ENCODE assay signal across 19 cellular contexts in genomic region chr1:12358499-12358898, GRCh38.
"Had no signal": no experiment of that assay in that cellular context is flagged by ENCODE, and none has a peak within 500 bp of the region (broad histone marks: within the 10 kb centered on the region; RNA-seq: fewer than 3 reads in every experiment).

No MANE protein-coding gene starts in this region.

- ATAC-seq: heart left ventricle; left colon; mucosa of descending colon; naive thymus-derived CD8-positive, alpha-beta T cell; right cardiac atrium; stimulated activated naive CD8-positive, alpha-beta T cell treated with anti-CD3 and anti-CD28 coated beads, Interleukin-15, Interleukin-2, amounts not matched to agents 100 U/mL and 50 U/mL, for 24 hours had no signal

- H3K36me3 ChIP-seq: ovary had no signal

- H3K9me3 Mint-ChIP-seq: naive thymus-derived CD8-positive, alpha-beta T cell; neural crest cell had no signal

- H3K4me3 Mint-ChIP-seq: naive thymus-derived CD8-positive, alpha-beta T cell; neural crest cell had no signal

- H3K9me3 ChIP-seq: heart left ventricle, mucosa of descending colon, ovary, suprapubic skin, transverse colon had no signal

- H3K27ac ChIP-seq: heart left ventricle, ovary, suprapubic skin, transverse colon had no signal

- DNase-seq: cerebellar nuclear complex; dermis blood vessel endothelial cell; effector CD4-positive, alpha-beta T cell; heart left ventricle; hippocampal formation; left colon; mammary epithelial cell; mucosa of descending colon; naive thymus-derived CD8-positive, alpha-beta T cell; nucleus accumbens; ovary; right cardiac atrium; stimulated activated CD4-positive, alpha-beta T cell treated with anti-CD3 and anti-CD28 coated beads, Interleukin-2, amount 100 ng/mL, for 48 hours; stimulated activated naive CD8-positive, alpha-beta T cell treated with anti-CD3 and anti-CD28 coated beads, Interleukin-15, Interleukin-2, amounts not matched to agents 100 U/mL and 50 U/mL, for 24 hours; transverse colon had no signal

- H3K4me3 ChIP-seq: heart left ventricle, mucosa of descending colon, ovary, smooth muscle cell, suprapubic skin, transverse colon had no signal

- H3K27me3 Mint-ChIP-seq: naive thymus-derived CD8-positive, alpha-beta T cell; progenitor cell of endocrine pancreas had no signal

- H3K27me3 ChIP-seq: heart left ventricle, ovary, suprapubic skin, transverse colon had no signal

- H3K4me1 Mint-ChIP-seq: naive thymus-derived CD8-positive, alpha-beta T cell had no signal
